In the genomic region with DNA sequence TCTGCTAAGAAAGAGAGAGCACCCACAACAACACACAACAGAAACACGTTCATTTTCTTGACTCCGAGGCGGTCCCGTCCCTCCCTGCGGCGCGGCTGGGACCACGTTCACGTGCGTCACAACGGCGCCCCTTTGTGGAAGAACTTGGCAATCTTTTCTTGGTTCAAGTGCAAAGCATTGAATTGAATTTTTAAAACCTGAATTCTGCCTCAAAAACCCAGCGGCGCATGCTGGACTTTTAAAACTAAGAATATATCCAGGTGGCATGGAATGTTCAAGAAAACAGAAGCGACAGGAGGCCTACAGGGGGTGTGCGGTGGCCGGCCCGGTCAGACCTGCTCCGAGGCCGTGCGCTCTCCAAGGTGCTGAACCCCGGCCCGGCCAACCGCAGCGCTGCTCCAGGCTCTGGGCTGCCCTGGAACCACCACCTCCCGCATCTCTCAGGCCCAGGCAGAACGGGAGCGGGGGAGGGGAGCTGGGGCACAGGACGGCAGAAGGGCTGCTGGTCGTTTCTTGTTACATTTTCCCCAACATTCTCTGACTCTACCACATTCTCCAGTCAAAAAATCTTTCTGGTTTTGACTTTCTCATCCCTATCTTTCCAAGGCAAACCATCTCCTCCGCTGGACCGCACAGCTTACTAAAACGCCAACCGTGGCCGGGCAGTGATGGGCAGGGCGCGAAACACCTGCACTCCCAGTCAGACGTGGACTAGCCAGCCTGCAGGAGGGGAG, we compare ENCODE assay signal across 8 cellular contexts. TPM values are rescaled to one million over a fixed set of nuclear protein-coding genes. Genes with fewer than 3 reads are reported as not detected.
A peak's percentile ranks its signal among the peaks of the same experiment; 100 is the strongest.
DNase-seq lines count a peak whose midpoint lies in the region; ATAC-seq and TF ChIP-seq lines count a peak whose summit lies in the region.

No MANE protein-coding gene starts in this region.

- DNase-seq in CD4-positive, alpha-beta T cell, result peak; percentile 61 to 73 (median 66)
- peak; percentile 79 for DNase-seq in activated naive CD8-positive, alpha-beta T cell treated with anti-CD3 and anti-CD28 coated beads, Interleukin-2, amount 50 U/mL, for 24 hours
- DNase-seq in heart right ventricle (peak; percentile 72 to 79), retina (peak; percentile 86)

- no peaks in the 10 kb centered on the region for H3K27me3 Mint-ChIP-seq in CD4-positive, alpha-beta T cell
- no peaks in the 10 kb centered on the region for H3K27me3 Mint-ChIP-seq in IgD-negative memory B cell
- no peaks in the 10 kb centered on the region for H3K27me3 Mint-ChIP-seq in T-helper 1 cell treated with Interleukin-12 subunit alpha and Interleukin-12 subunit beta and Interleukin-4 antibody, amounts not matched to agents 30 μg/mL and 1 μg/mL, for 36 hours (ENCODE audit: low read depth)
- H3K27me3 Mint-ChIP-seq in activated naive CD8-positive, alpha-beta T cell treated with anti-CD3 and anti-CD28 coated beads, Interleukin-2, amount 50 U/mL, for 24 hours, result no peaks in the 10 kb centered on the region

- POLR2A ChIA-PET in CD4-positive, alpha-beta T cell (lab: Charles Lee), result interaction anchor here (0.6 to 1.6 kb wide), 2 partner anchors 43 to 107 kb away, joined by 4 read pairs; no protein-coding TSS in a partner anchor

- WGBS in heart right ventricle, 2 donors, result 22% methylated on average over 38 of the region's 38 CpGs

- H3K4me3 ChIP-seq in heart right ventricle, result no peak overlapping the region

- CTCF ChIA-PET in CD4-positive, alpha-beta T cell (lab: Charles Lee), result no interaction called here

- no peaks in the 10 kb centered on the region for H3K27me3 ChIP-seq in CD4-positive, alpha-beta T cell (ENCODE audit: control insufficient read depth, insufficient read depth, low read length)
- H3K27me3 ChIP-seq in heart right ventricle, result no peaks in the 10 kb centered on the region

- H3K27ac ChIP-seq in CD4-positive, alpha-beta T cell (ENCODE audit: low read depth, low read length), result no peak overlapping the region
- H3K27ac ChIP-seq in heart right ventricle, result no peak overlapping the region

- H3K4me1 Mint-ChIP-seq in CD4-positive, alpha-beta T cell (ENCODE audit: low read depth), result peaks cover 21% of the 10 kb centered on the region
- H3K4me1 Mint-ChIP-seq in IgD-negative memory B cell, result peaks cover 11 to 16% (median 15%) of the 10 kb centered on the region in 3 donors
- peaks cover 15% of the 10 kb centered on the region for H3K4me1 Mint-ChIP-seq in T-helper 1 cell treated with Interleukin-12 subunit alpha and Interleukin-12 subunit beta and Interleukin-4 antibody, amounts not matched to agents 30 μg/mL and 1 μg/mL, for 36 hours (ENCODE audit: low read depth)
- peaks cover 22% of the 10 kb centered on the region for H3K4me1 Mint-ChIP-seq in activated naive CD8-positive, alpha-beta T cell treated with anti-CD3 and anti-CD28 coated beads, Interleukin-2, amount 50 U/mL, for 24 hours

- ATAC-seq in CD4-positive, alpha-beta T cell (ENCODE audit: poor library complexity), result peak; percentile 27
- peak; percentile 35 for ATAC-seq in activated naive CD8-positive, alpha-beta T cell treated with anti-CD3 and anti-CD28 coated beads, Interleukin-2, amount 50 U/mL, for 24 hours
- ATAC-seq in heart right ventricle (peak; percentile 62 to 88 (median 84)), GM18517 (IDR thresholded peaks at IDR 0.05; ENCODE audit: unreplicated experiment) (no peak), HG03378 (IDR thresholded peaks at IDR 0.05; ENCODE audit: unreplicated experiment) (no peak)

- H3K36me3 Mint-ChIP-seq in CD4-positive, alpha-beta T cell (ENCODE audit: low read depth), result peaks cover 16% of the 10 kb centered on the region
- peaks cover 2% of the 10 kb centered on the region for H3K36me3 Mint-ChIP-seq in IgD-negative memory B cell
- H3K36me3 Mint-ChIP-seq in T-helper 1 cell treated with Interleukin-12 subunit alpha and Interleukin-12 subunit beta and Interleukin-4 antibody, amounts not matched to agents 30 μg/mL and 1 μg/mL, for 36 hours (ENCODE audit: low read depth), result peaks cover 4% of the 10 kb centered on the region
- H3K36me3 Mint-ChIP-seq in activated naive CD8-positive, alpha-beta T cell treated with anti-CD3 and anti-CD28 coated beads, Interleukin-2, amount 50 U/mL, for 24 hours (ENCODE audit: low read depth), result peaks cover 10% of the 10 kb centered on the region

- no peaks in the 10 kb centered on the region for H3K9me3 Mint-ChIP-seq in CD4-positive, alpha-beta T cell
- no peaks in the 10 kb centered on the region for H3K9me3 Mint-ChIP-seq in IgD-negative memory B cell
- H3K9me3 Mint-ChIP-seq in T-helper 1 cell treated with Interleukin-12 subunit alpha and Interleukin-12 subunit beta and Interleukin-4 antibody, amounts not matched to agents 30 μg/mL and 1 μg/mL, for 36 hours, result no peaks in the 10 kb centered on the region
- no peaks in the 10 kb centered on the region for H3K9me3 Mint-ChIP-seq in activated naive CD8-positive, alpha-beta T cell treated with anti-CD3 and anti-CD28 coated beads, Interleukin-2, amount 50 U/mL, for 24 hours

- peak; percentile 75 for TF ChIP-seq CTCF in CD4-positive, alpha-beta T cell (IDR thresholded peaks at IDR 0.05)
- TF ChIP-seq CTCF in heart right ventricle (IDR thresholded peaks at IDR 0.05), result peak; percentile 30 to 86 (median 75)

- no peak overlapping the region for H3K27ac Mint-ChIP-seq in CD4-positive, alpha-beta T cell
- H3K27ac Mint-ChIP-seq in IgD-negative memory B cell, result peak overlapping the region; percentile 9 to 59 (median 31)
- no peak overlapping the region for H3K27ac Mint-ChIP-seq in T-helper 1 cell treated with Interleukin-12 subunit alpha and Interleukin-12 subunit beta and Interleukin-4 antibody, amounts not matched to agents 30 μg/mL and 1 μg/mL, for 36 hours
- H3K27ac Mint-ChIP-seq in activated naive CD8-positive, alpha-beta T cell treated with anti-CD3 and anti-CD28 coated beads, Interleukin-2, amount 50 U/mL, for 24 hours, result no peak overlapping the region

- H3K4me1 ChIP-seq in heart right ventricle, result peaks cover 3 to 36% (median 20%) of the 10 kb centered on the region in 9 donors

- H3K36me3 ChIP-seq in heart right ventricle, result peaks cover 0 to 15% (median 0%) of the 10 kb centered on the region in 9 donors

- H3K9me3 ChIP-seq in CD4-positive, alpha-beta T cell (ENCODE audit: control insufficient read depth, low read length), result no peaks in the 10 kb centered on the region
- H3K9me3 ChIP-seq in heart right ventricle, result no peaks in the 10 kb centered on the region

- intact Hi-C loops in CD4-positive, alpha-beta T cell (cut with DNase I, micrococcal nuclease), result loop anchor here (1.0 to 10.0 kb wide), 9 partner anchors 38 to 380 kb away; a partner anchor contains a TSS
- intact Hi-C loops in heart right ventricle (cut with DNase I), result loop anchor here in 9 of 10 donors (1.0 to 10.0 kb wide), 7 partner anchors 38 to 210 kb away; a partner anchor contains a TSS

- peak overlapping the region; percentile 9 for H3K4me3 Mint-ChIP-seq in CD4-positive, alpha-beta T cell
- H3K4me3 Mint-ChIP-seq in IgD-negative memory B cell, result peak overlapping the region; percentile 14 to 79 (median 58)
- H3K4me3 Mint-ChIP-seq in T-helper 1 cell treated with Interleukin-12 subunit alpha and Interleukin-12 subunit beta and Interleukin-4 antibody, amounts not matched to agents 30 μg/mL and 1 μg/mL, for 36 hours, result peak overlapping the region; percentile 14
- H3K4me3 Mint-ChIP-seq in activated naive CD8-positive, alpha-beta T cell treated with anti-CD3 and anti-CD28 coated beads, Interleukin-2, amount 50 U/mL, for 24 hours, result peak overlapping the region; percentile 48

RNA-seq across cellular contexts. Expression of a gene that starts 3.4 kb away (rescaled TPM):
- 10 to 100 TPM; 27.8 to 31.2 TPM for total RNA-seq in CD4-positive, alpha-beta T cell
- polyA plus RNA-seq in IgD-negative memory B cell (23.2 TPM), heart right ventricle (10 to 100 TPM; 14.1 to 53.3 TPM)
- total RNA-seq in heart right ventricle, result 10 to 100 TPM in 8 of 10 donors, 1 to 10 TPM in 2; 9.4 to 22.2 (median 12.8) TPM

RNA-seq across cellular contexts. Expression of a gene that starts 3.7 kb away (rescaled TPM):
- total RNA-seq in CD4-positive, alpha-beta T cell, result 10 to 100 TPM; 12.9 to 13.7 TPM
- polyA plus RNA-seq in IgD-negative memory B cell (33.2 TPM), heart right ventricle (10 to 100 TPM; 26.8 to 31.9 TPM)
- total RNA-seq in heart right ventricle, result 10 to 100 TPM; 23.3 to 39.4 (median 31.1) TPM

RNA-seq across cellular contexts. Expression of a gene that starts 35.8 kb away (rescaled TPM):
- 10 to 100 TPM; 60.2 to 62.4 TPM for total RNA-seq in CD4-positive, alpha-beta T cell
- 266 TPM for polyA plus RNA-seq in IgD-negative memory B cell
- 10 to 100 TPM; 13.4 to 56.6 (median 20.5) TPM for total RNA-seq in heart right ventricle
- polyA plus RNA-seq in heart right ventricle, result 10 to 100 TPM; 26.3 to 32.5 TPM

RNA-seq across cellular contexts. Expression of a gene that starts 43.1 kb away (rescaled TPM):
- not detected for total RNA-seq in CD4-positive, alpha-beta T cell
- polyA plus RNA-seq in IgD-negative memory B cell (not detected), heart right ventricle (under 1 TPM in 1 of 2 donors, not detected in 1; 0.04 TPM)
- total RNA-seq in heart right ventricle, result 1 to 10 TPM in 7 of 10 donors, under 1 TPM in 3; 0.42 to 5.9 (median 1.4) TPM

RNA-seq across cellular contexts. Expression of a gene that starts 43.8 kb away (rescaled TPM):
- 10 to 100 TPM; 57.1 to 62.0 TPM for total RNA-seq in CD4-positive, alpha-beta T cell
- polyA plus RNA-seq in IgD-negative memory B cell (76.2 TPM), heart right ventricle (100 to 1,000 TPM in 1 of 2 donors, 10 to 100 TPM in 1; 68.7 to 179 TPM)
- 10 to 100 TPM; 48.4 to 74.8 (median 60.4) TPM for total RNA-seq in heart right ventricle

Comparison
In these comparisons a context has a peak if more than half of its experiments do, and no peak if none do; other contexts are left out.
1. ATAC-seq: peak in CD4-positive, alpha-beta T cell (single experiment), activated naive CD8-positive, alpha-beta T cell treated with anti-CD3 and anti-CD28 coated beads, Interleukin-2, amount 50 U/mL, for 24 hours (single experiment) and heart right ventricle (8 of 8); none in GM18517 (single experiment) and HG03378 (single experiment).
2. H3K27ac Mint-ChIP-seq: peak in IgD-negative memory B cell (3 of 3); none in CD4-positive, alpha-beta T cell (single experiment), T-helper 1 cell treated with Interleukin-12 subunit alpha and Interleukin-12 subunit beta and Interleukin-4 antibody, amounts not matched to agents 30 μg/mL and 1 μg/mL, for 36 hours (single experiment) and activated naive CD8-positive, alpha-beta T cell treated with anti-CD3 and anti-CD28 coated beads, Interleukin-2, amount 50 U/mL, for 24 hours (single experiment).
3. Peak in every context shown above with its lines, with median percentiles within 50 percentile points of each other: DNase-seq and H3K4me3 Mint-ChIP-seq.